Comparison of ENCODE assay signal across 17 cellular contexts in genomic region chr12:104555650-104556049, GRCh38.
DNase-seq lines count a peak whose midpoint lies in the region; ATAC-seq and TF ChIP-seq lines count a peak whose summit lies in the region.
"Had no signal": no experiment of that assay in that cellular context is flagged by ENCODE, and none has a peak within 500 bp of the region (broad histone marks: within the 10 kb centered on the region; RNA-seq: fewer than 3 reads in every experiment).

No MANE protein-coding gene starts in this region.

- H3K27ac ChIP-seq in thyroid gland, result no peak overlapping the region
- H3K27ac ChIP-seq: A549, esophagus squamous epithelium, ovary, spleen, thoracic aorta had no signal

- H3K27ac Mint-ChIP-seq in activated naive CD4-positive, alpha-beta T cell treated with anti-CD3 and anti-CD28 coated beads, Interleukin-2, amount 10 ng/mL, durations not matched to agents 7 days and 5 days, result no peak overlapping the region
- no peak overlapping the region for H3K27ac Mint-ChIP-seq in activated T-cell treated with anti-CD3 and anti-CD28 coated beads, Interleukin-2, amount 50 U/mL, for 24 hours
- H3K27ac Mint-ChIP-seq: memory B cell had no signal

- 32 to 52% methylated on average over 4 of the region's 6 CpGs for WGBS in thyroid gland, 2 donors

- no peaks in the 10 kb centered on the region for H3K27me3 Mint-ChIP-seq in activated naive CD4-positive, alpha-beta T cell treated with anti-CD3 and anti-CD28 coated beads, Interleukin-2, amount 10 ng/mL, durations not matched to agents 7 days and 5 days
- H3K27me3 Mint-ChIP-seq in activated T-cell treated with anti-CD3 and anti-CD28 coated beads, Interleukin-2, amount 50 U/mL, for 24 hours, result no peaks in the 10 kb centered on the region
- H3K27me3 Mint-ChIP-seq: IgD-negative memory B cell, memory B cell had no signal

- H3K36me3 ChIP-seq in thyroid gland, result no peaks in the 10 kb centered on the region
- H3K36me3 ChIP-seq: esophagus squamous epithelium, ovary, spleen, thoracic aorta had no signal

- intact Hi-C loops in thyroid gland (cut with DNase I), result no loop called here

- H3K27me3 ChIP-seq in thyroid gland, result no peaks in the 10 kb centered on the region
- H3K27me3 ChIP-seq: esophagus squamous epithelium, ovary, spleen had no signal

- H3K9me3 ChIP-seq in thyroid gland, result no peaks in the 10 kb centered on the region
- H3K9me3 ChIP-seq: A549, ovary, thoracic aorta had no signal

- H3K9me3 Mint-ChIP-seq in activated naive CD4-positive, alpha-beta T cell treated with anti-CD3 and anti-CD28 coated beads, Interleukin-2, amount 10 ng/mL, durations not matched to agents 7 days and 5 days, result peaks cover 18% of the 10 kb centered on the region
- H3K9me3 Mint-ChIP-seq in activated T-cell treated with anti-CD3 and anti-CD28 coated beads, Interleukin-2, amount 50 U/mL, for 24 hours, result no peaks in the 10 kb centered on the region

- no peak for ATAC-seq in GM19397 (IDR thresholded peaks at IDR 0.05; ENCODE audit: unreplicated experiment)
- ATAC-seq: A549 had no signal

- H3K4me3 Mint-ChIP-seq in activated naive CD4-positive, alpha-beta T cell treated with anti-CD3 and anti-CD28 coated beads, Interleukin-2, amount 10 ng/mL, durations not matched to agents 7 days and 5 days, result no peak overlapping the region
- no peak overlapping the region for H3K4me3 Mint-ChIP-seq in activated T-cell treated with anti-CD3 and anti-CD28 coated beads, Interleukin-2, amount 50 U/mL, for 24 hours
- H3K4me3 Mint-ChIP-seq: memory B cell had no signal

- peaks cover 31% of the 10 kb centered on the region for H3K4me1 Mint-ChIP-seq in activated naive CD4-positive, alpha-beta T cell treated with anti-CD3 and anti-CD28 coated beads, Interleukin-2, amount 10 ng/mL, durations not matched to agents 7 days and 5 days
- peaks cover 41% of the 10 kb centered on the region for H3K4me1 Mint-ChIP-seq in activated T-cell treated with anti-CD3 and anti-CD28 coated beads, Interleukin-2, amount 50 U/mL, for 24 hours (ENCODE audit: low read depth)

- H3K4me1 ChIP-seq in thyroid gland, result no peaks in the 10 kb centered on the region
- H3K4me1 ChIP-seq: A549 had no signal

- TF ChIP-seq POLR2A in thyroid gland (IDR thresholded peaks at IDR 0.05), result no peak

- CTCF ChIA-PET in activated naive CD4-positive, alpha-beta T cell treated with anti-CD3 and anti-CD28 coated beads, Interleukin-2, amount 10 ng/mL, durations not matched to agents 7 days and 5 days (lab: Charles Lee), result no interaction called here

- H3K36me3 Mint-ChIP-seq in activated naive CD4-positive, alpha-beta T cell treated with anti-CD3 and anti-CD28 coated beads, Interleukin-2, amount 10 ng/mL, durations not matched to agents 7 days and 5 days, result peaks cover 45% of the 10 kb centered on the region
- peaks cover 2% of the 10 kb centered on the region for H3K36me3 Mint-ChIP-seq in activated T-cell treated with anti-CD3 and anti-CD28 coated beads, Interleukin-2, amount 50 U/mL, for 24 hours (ENCODE audit: low read depth)

- DNase-seq in NCI-H82 (lab: John Stamatoyannopoulos, UW) (peak; percentile 12), NCI-H82 treated with DMSO at 0.1 percent for 48 hours (lab: John Stamatoyannopoulos, UW; ENCODE audit: unreplicated experiment) (no peak), NCI-H2107 (lab: John Stamatoyannopoulos, UW) (peak; percentile 62), dermis blood vessel endothelial cell (peak; percentile 54), thyroid gland (peak; percentile 59 to 66)
- DNase-seq in activated naive CD4-positive, alpha-beta T cell treated with anti-CD3 and anti-CD28 coated beads, Interleukin-2, amount 10 ng/mL, durations not matched to agents 7 days and 5 days, result no peak
- DNase-seq in activated T-cell treated with anti-CD3 and anti-CD28 coated beads, Interleukin-2, amount 50 U/mL, for 24 hours, result no peak
- DNase-seq: cerebellar nuclear complex, esophagus squamous epithelium, NCI-H526 treated with DMSO at 0.1 percent for 48 hours, ovary, spleen had no signal

- no peak for TF ChIP-seq CTCF in thyroid gland (IDR thresholded peaks at IDR 0.05)

- H3K4me3 ChIP-seq in thyroid gland (replicated peaks in 1 of 3), result no peak overlapping the region
- H3K4me3 ChIP-seq: A549, esophagus squamous epithelium, ovary, spleen, thoracic aorta had no signal

Comparison
In these comparisons a context has a peak if more than half of its experiments do, and no peak if none do; other contexts are left out.
1. DNase-seq: peak in NCI-H82 (single experiment), NCI-H2107 (single experiment), dermis blood vessel endothelial cell (single experiment) and thyroid gland (2 of 2); none in NCI-H82 treated with DMSO at 0.1 percent for 48 hours (single experiment), activated naive CD4-positive, alpha-beta T cell treated with anti-CD3 and anti-CD28 coated beads, Interleukin-2, amount 10 ng/mL, durations not matched to agents 7 days and 5 days (single experiment) and activated T-cell treated with anti-CD3 and anti-CD28 coated beads, Interleukin-2, amount 50 U/mL, for 24 hours (single experiment).